In the genomic region with DNA sequence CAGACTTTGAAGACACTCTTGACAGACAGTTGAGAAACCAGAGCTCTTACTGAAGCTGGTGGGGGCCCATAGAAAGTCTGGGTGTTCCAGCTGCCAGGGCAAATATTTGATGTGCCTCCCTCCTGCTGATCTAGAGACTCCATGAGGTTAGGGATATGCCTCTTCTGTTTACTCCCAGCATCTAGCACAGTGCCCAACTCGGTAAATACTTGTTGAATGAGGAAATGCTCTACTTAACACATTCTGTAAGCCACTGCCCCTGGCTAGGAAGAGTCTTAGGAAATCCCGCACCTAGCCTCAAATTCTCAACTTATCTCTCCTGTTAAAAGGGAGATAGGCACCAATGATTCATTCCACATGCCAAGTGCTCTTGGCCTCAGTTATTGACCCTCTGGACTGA, we compare ENCODE assay signal across 17 cellular contexts.
DNase-seq lines count a peak whose midpoint lies in the region; ATAC-seq, FAIRE-seq and TF ChIP-seq lines count a peak whose summit lies in the region.
"Had no signal": no experiment of that assay in that cellular context is flagged by ENCODE, and none has a peak within 500 bp of the region (broad histone marks: within the 10 kb centered on the region; RNA-seq: fewer than 3 reads in every experiment).

No MANE protein-coding gene starts in this region.

- TF ChIP-seq CTCF in HEK293 (tag by site-specific recombination; IDR thresholded peaks at IDR 0.05) (no peak), astrocyte (IDR thresholded peaks at IDR 0.05; ENCODE audit: insufficient read depth, low read depth, low read length) (no peak), nephron (IDR thresholded peaks at IDR 0.05; ENCODE audit: unreplicated experiment in 3 of 3) (no peak)

- no peak for FAIRE-seq in astrocyte (lab: Jason Lieb, UNC)
- FAIRE-seq: frontal cortex, TTC549 had no signal

- peaks cover 35% of the 10 kb centered on the region for H3K4me1 Mint-ChIP-seq in astrocyte (ENCODE audit: low read depth, unreplicated experiment)
- peaks cover 56% of the 10 kb centered on the region for H3K4me1 Mint-ChIP-seq in nephron

- no peaks in the 10 kb centered on the region for H4K20me1 ChIP-seq in astrocyte (ENCODE audit: insufficient read depth, low read length)

- CTCF ChIA-PET in HEK293 (lab: Yijun Ruan, JAX): interaction anchor here (0.6 kb wide), 1 partner anchor 13 kb away, joined by 3 read pairs; no protein-coding TSS in a partner anchor

- H3K9me3 ChIP-seq in HEK293 (ENCODE audit: control insufficient read depth, insufficient read depth, low read depth, low read length) (no peaks in the 10 kb centered on the region), astrocyte (ENCODE audit: insufficient read depth, low read depth, low read length) (no peaks in the 10 kb centered on the region), aorta (ENCODE audit: control insufficient read depth, low read length) (no peaks in the 10 kb centered on the region)
- H3K9me3 ChIP-seq: tibial artery had no signal

- no peaks in the 10 kb centered on the region for H3K27me3 Mint-ChIP-seq in astrocyte (ENCODE audit: low read depth, unreplicated experiment)
- no peaks in the 10 kb centered on the region for H3K27me3 Mint-ChIP-seq in nephron (ENCODE audit: low read depth)

- no peak overlapping the region for H3K27ac ChIP-seq in HEK293 (ENCODE audit: extremely low read depth, low read depth, low read length)
- no peak overlapping the region for H3K27ac ChIP-seq in astrocyte (ENCODE audit: low read depth, low read length)
- no peak overlapping the region for H3K27ac ChIP-seq in aorta (ENCODE audit: low read depth in 1 of 2, low read length in 2 of 2)
- H3K27ac ChIP-seq: tibial artery had no signal

- H3K4me2 ChIP-seq in astrocyte (ENCODE audit: low read length): no peak overlapping the region

- H3K27me3 ChIP-seq in astrocyte (ENCODE audit: insufficient read depth, low read length) (no peaks in the 10 kb centered on the region), aorta (ENCODE audit: control insufficient read depth in 1 of 2, insufficient read depth in 2 of 2, low read length in 1 of 2) (no peaks in the 10 kb centered on the region)
- H3K27me3 ChIP-seq: tibial artery had no signal

- H3K4me3 Mint-ChIP-seq in astrocyte (ENCODE audit: unreplicated experiment) (no peak overlapping the region), nephron (no peak overlapping the region)

- no peaks in the 10 kb centered on the region for H3K36me3 Mint-ChIP-seq in astrocyte (ENCODE audit: low read depth, unreplicated experiment)
- no peaks in the 10 kb centered on the region for H3K36me3 Mint-ChIP-seq in nephron (ENCODE audit: low read depth)

- H3K9ac ChIP-seq in astrocyte (ENCODE audit: low read length): no peak overlapping the region

- peak; percentile 25 for DNase-seq in NCI-H2081 treated with DMSO at 0.1 percent for 48 hours (lab: John Stamatoyannopoulos, UW)
- peak; percentile 8 for DNase-seq in astrocyte (ENCODE audit: low read depth)
- DNase-seq in aorta: no peak
- DNase-seq in NCI-H524 treated with DMSO at 0.1 percent for 48 hours (lab: John Stamatoyannopoulos, UW): no peak
- DNase-seq: activated T-cell treated with anti-CD3 and anti-CD28 coated beads, Interleukin-2, amount 50 U/mL, for 72 hours; cortex of kidney; EL; KG1; tibial artery had no signal

- WGBS in aorta, 2 donors: 56 to 66% methylated on average over 2 of the region's 2 CpGs

- H3K4me3 ChIP-seq in HEK293 (ENCODE audit: low read depth, low read length): no peak overlapping the region
- H3K4me3 ChIP-seq in astrocyte (ENCODE audit: insufficient read depth, low read depth, low read length): no peak overlapping the region
- no peak overlapping the region for H3K4me3 ChIP-seq in aorta (ENCODE audit: low read length in 2 of 2)
- H3K4me3 ChIP-seq: lung, tibial artery had no signal

- intact Hi-C loops in aorta (cut with DNase I): no loop called here

- H3K79me2 ChIP-seq in astrocyte (ENCODE audit: insufficient read depth, low read length): no peaks in the 10 kb centered on the region

- no peak for ATAC-seq in aorta (ENCODE audit: low FRiP score)
- ATAC-seq in HG03378 (IDR thresholded peaks at IDR 0.05; ENCODE audit: unreplicated experiment): no peak
- no peak for ATAC-seq in GM18868 (IDR thresholded peaks at IDR 0.05; ENCODE audit: unreplicated experiment)
- ATAC-seq: Panc1 had no signal

- H3K4me1 ChIP-seq in HEK293 (ENCODE audit: control insufficient read depth, insufficient read depth, low read length): no peaks in the 10 kb centered on the region
- H3K4me1 ChIP-seq in astrocyte (ENCODE audit: insufficient read depth, low read length): peaks cover 4% of the 10 kb centered on the region
- no peaks in the 10 kb centered on the region for H3K4me1 ChIP-seq in aorta (ENCODE audit: control insufficient read depth in 1 of 2, insufficient read depth in 2 of 2, low read length in 2 of 2)

- POLR2A ChIA-PET in HEK293 (lab: Yijun Ruan, JAX): no interaction called here

- H2AFZ ChIP-seq in astrocyte (ENCODE audit: low read depth, low read length): no peak overlapping the region

- H3K36me3 ChIP-seq in HEK293 (ENCODE audit: control insufficient read depth in 2 of 2, insufficient read depth in 1 of 2, low read length in 2 of 2): no peaks in the 10 kb centered on the region
- H3K36me3 ChIP-seq in astrocyte (ENCODE audit: insufficient read depth, low read length): no peaks in the 10 kb centered on the region
- no peaks in the 10 kb centered on the region for H3K36me3 ChIP-seq in aorta (ENCODE audit: control insufficient read depth in 1 of 2, insufficient read depth in 2 of 2, low read length in 1 of 2)
- H3K36me3 ChIP-seq: tibial artery had no signal

- H3K9me3 Mint-ChIP-seq in astrocyte (ENCODE audit: unreplicated experiment) (peaks cover 2% of the 10 kb centered on the region), nephron (no peaks in the 10 kb centered on the region)
- H3K9me3 Mint-ChIP-seq: activated T-cell treated with anti-CD3 and anti-CD28 coated beads, Interleukin-2, amount 50 U/mL, for 72 hours had no signal

- H3K27ac Mint-ChIP-seq in astrocyte (ENCODE audit: unreplicated experiment) (no peak overlapping the region), nephron (peak overlapping the region in 2 of 3 experiments; percentile 18 to 87)

TF ChIP-seq in HEK293, 187 proteins besides CTCF, POLR2A, EP300 and RAD21:
- TF ChIP-seq ZNF623 (tag by site-specific recombination; IDR thresholded peaks at IDR 0.05) (no peak), ZIC2 (tag by site-specific recombination; IDR thresholded peaks at IDR 0.05) (peak; percentile 65), SP2 (tag by site-specific recombination; IDR thresholded peaks at IDR 0.05) (no peak), GLIS1 (tag by site-specific recombination; IDR thresholded peaks at IDR 0.05) (peak; percentile 63), FEZF1 (tag by site-specific recombination; IDR thresholded peaks at IDR 0.05) (0 out of 2 replicates have a peak, but pooled peaks have one; percentile 6), ZBTB17 (tag by site-specific recombination; IDR thresholded peaks at IDR 0.05) (peak; percentile 57), SCRT2 (tag by site-specific recombination; IDR thresholded peaks at IDR 0.05) (peak; percentile 77)

Comparison
In these comparisons a context has a peak if more than half of its experiments do, and no peak if none do; other contexts are left out.
1. DNase-seq: peak in NCI-H2081 treated with DMSO at 0.1 percent for 48 hours (single experiment) and astrocyte (single experiment); none in aorta (0 of 2) and NCI-H524 treated with DMSO at 0.1 percent for 48 hours (single experiment).